8 cellular contexts compared by ENCODE assay signal in genomic region chr4:170497105-170497504, GRCh38.
DNase-seq lines count a peak whose midpoint lies in the region; ATAC-seq and TF ChIP-seq lines count a peak whose summit lies in the region.

No MANE protein-coding gene starts in this region.

- H3K27ac Mint-ChIP-seq in HFFc6 (no peak overlapping the region), chondrocyte (ENCODE audit: unreplicated experiment) (no peak overlapping the region)

- H3K4me1 Mint-ChIP-seq in HFFc6 (ENCODE audit: low read depth) (no peaks in the 10 kb centered on the region), chondrocyte (ENCODE audit: low read depth) (no peaks in the 10 kb centered on the region)

- H3K4me3 Mint-ChIP-seq in HFFc6, result peak overlapping the region; percentile 48; the same call in 1 of the 2 replicates
- no peak overlapping the region for H3K4me3 Mint-ChIP-seq in chondrocyte (ENCODE audit: unreplicated experiment)

- H3K36me3 Mint-ChIP-seq in HFFc6 (ENCODE audit: low read depth) (no peaks in the 10 kb centered on the region), chondrocyte (ENCODE audit: low read depth) (no peaks in the 10 kb centered on the region)

- peak; percentile 63 for ATAC-seq in GM18502 (IDR thresholded peaks at IDR 0.05; ENCODE audit: poor library complexity, unreplicated experiment)

- H3K27ac ChIP-seq in coronary artery, result no peak overlapping the region

- peak overlapping the region; percentile 49 for H3K4me3 ChIP-seq in coronary artery

- H3K27me3 Mint-ChIP-seq in HFFc6 (ENCODE audit: insufficient read depth), result no peaks in the 10 kb centered on the region
- H3K27me3 Mint-ChIP-seq in chondrocyte (ENCODE audit: low read depth), result peaks cover 4% of the 10 kb centered on the region

- TF ChIP-seq CTCF in HFFc6 (IDR thresholded peaks at IDR 0.05) (no peak), coronary artery (IDR thresholded peaks at IDR 0.05) (no peak), chondrocyte (IDR thresholded peaks at IDR 0.05) (no peak)

- DNase-seq in HFFc6, result no peak
- DNase-seq in NCI-H345 treated with DMSO at 0.1 percent for 48 hours (lab: John Stamatoyannopoulos, UW; ENCODE audit: unreplicated experiment), result peak; percentile 16
- DNase-seq in coronary artery (ENCODE audit: low spot score), result no peak
- DNase-seq in chondrocyte (ENCODE audit: low spot score), result no peak
- DNase-seq in NCI-H446 treated with DMSO at 0.1 percent for 48 hours (lab: John Stamatoyannopoulos, UW), result no peak
- DNase-seq in AG20443 (ENCODE audit: low spot score), result no peak
- DNase-seq in NCI-H1048 (lab: John Stamatoyannopoulos, UW), result no peak

- H3K9me3 Mint-ChIP-seq in HFFc6 (peaks cover 36% of the 10 kb centered on the region), chondrocyte (ENCODE audit: low read depth) (peaks cover 17% of the 10 kb centered on the region)
